Comparison of ENCODE assay signal across 8 cellular contexts in genomic region chr5:21919417-21920022, GRCh38.
DNase-seq lines count a peak whose midpoint lies in the region; ATAC-seq and TF ChIP-seq lines count a peak whose summit lies in the region.

No MANE protein-coding gene starts in this region.

- H3K36me3 Mint-ChIP-seq in memory B cell = no peaks in the 10 kb centered on the region
- H3K36me3 Mint-ChIP-seq in CD4-positive, alpha-beta memory T cell = no peaks in the 10 kb centered on the region

- no peak overlapping the region for H3K27ac Mint-ChIP-seq in memory B cell
- H3K27ac Mint-ChIP-seq in CD4-positive, alpha-beta memory T cell = no peak overlapping the region

- H3K4me1 ChIP-seq in gastrocnemius medialis = no peaks in the 10 kb centered on the region
- no peaks in the 10 kb centered on the region for H3K4me1 ChIP-seq in CD4-positive, alpha-beta memory T cell (ENCODE audit: insufficient read depth, low read length)

- no peak overlapping the region for H3K4me3 Mint-ChIP-seq in memory B cell
- no peak overlapping the region for H3K4me3 Mint-ChIP-seq in CD4-positive, alpha-beta memory T cell

- H3K36me3 ChIP-seq in gastrocnemius medialis = no peaks in the 10 kb centered on the region
- H3K36me3 ChIP-seq in CD4-positive, alpha-beta memory T cell (ENCODE audit: insufficient read depth, low read length) = no peaks in the 10 kb centered on the region

- no peak overlapping the region for H3K27ac ChIP-seq in gastrocnemius medialis
- H3K27ac ChIP-seq in CD4-positive, alpha-beta memory T cell (ENCODE audit: low read depth, low read length) = no peak overlapping the region

- CTCF ChIA-PET in CD4-positive, alpha-beta memory T cell (lab: Charles Lee; ENCODE audit: partially characterized antibody) = no interaction called here

- TF ChIP-seq CTCF in gastrocnemius medialis (IDR thresholded peaks at IDR 0.05 in 4 of 5, conservative IDR thresholded peaks at IDR 0.05 in 1 of 5) = peak in 1 of 5 experiments; percentile 30

- no peaks in the 10 kb centered on the region for H3K9me3 ChIP-seq in gastrocnemius medialis
- H3K9me3 ChIP-seq in CD4-positive, alpha-beta memory T cell (ENCODE audit: control insufficient read depth in 1 of 2, low read length in 2 of 2) = no peaks in the 10 kb centered on the region

- in situ Hi-C loops in G401 (cut with HindIII; ENCODE audit: low sequenced_read_pairs) (no loop called here), T47D (cut with HindIII; ENCODE audit: low pct_unique_long_range_greater_than_20kb, low sequenced_read_pairs) (no loop called here), gastrocnemius medialis (cut with MboI; ENCODE audit: low sequenced_read_pairs in 4 of 4) (no loop called here)

- no peaks in the 10 kb centered on the region for H3K9me3 Mint-ChIP-seq in memory B cell
- H3K9me3 Mint-ChIP-seq in CD4-positive, alpha-beta memory T cell = peaks cover 0 to 5% (median 2%) of the 10 kb centered on the region in 8 donors

- ATAC-seq in GM21367 (IDR thresholded peaks at IDR 0.05; ENCODE audit: unreplicated experiment) = peak; percentile 100
- peak; percentile 98 for ATAC-seq in HG03457 (IDR thresholded peaks at IDR 0.05; ENCODE audit: unreplicated experiment)
- peak; percentile 70 for ATAC-seq in memory B cell (ENCODE audit: low read depth)
- ATAC-seq in gastrocnemius medialis = no peak

- no peak for TF ChIP-seq POLR2A in gastrocnemius medialis (IDR thresholded peaks at IDR 0.05)

- H3K4me3 ChIP-seq in gastrocnemius medialis = no peak overlapping the region
- no peak overlapping the region for H3K4me3 ChIP-seq in CD4-positive, alpha-beta memory T cell (ENCODE audit: low read length in 2 of 2)

- POLR2A ChIA-PET in CD4-positive, alpha-beta memory T cell (lab: Charles Lee; ENCODE audit: partially characterized antibody) = no interaction called here

- intact Hi-C loops in gastrocnemius medialis (cut with DNase I; ENCODE audit: low total_unique reads) = no loop called here
- intact Hi-C loops in CD4-positive, alpha-beta memory T cell (cut with micrococcal nuclease) = no loop called here

- no peaks in the 10 kb centered on the region for H3K27me3 ChIP-seq in gastrocnemius medialis
- H3K27me3 ChIP-seq in CD4-positive, alpha-beta memory T cell (ENCODE audit: insufficient read depth, low read length) = no peaks in the 10 kb centered on the region

- H3K4me1 Mint-ChIP-seq in memory B cell = peaks cover 3% of the 10 kb centered on the region
- no peaks in the 10 kb centered on the region for H3K4me1 Mint-ChIP-seq in CD4-positive, alpha-beta memory T cell

- no peaks in the 10 kb centered on the region for H3K27me3 Mint-ChIP-seq in memory B cell
- H3K27me3 Mint-ChIP-seq in CD4-positive, alpha-beta memory T cell = no peaks in the 10 kb centered on the region

- peak; percentile 70 for DNase-seq in G401 (ENCODE audit: low spot score)
- peak; percentile 44 to 77 for DNase-seq in NCI-H526 (lab: John Stamatoyannopoulos, UW)
- DNase-seq in T47D (ENCODE audit: low read depth in 1 of 2, low spot score in 1 of 2) = peak; percentile 21 to 66
- peak in 1 of 2 donors; percentile 8 for DNase-seq in memory B cell (ENCODE audit: low spot score in 2 of 2)
- DNase-seq in gastrocnemius medialis = no peak
- no peak for DNase-seq in CD4-positive, alpha-beta memory T cell

Comparison
In these comparisons a context has a peak if more than half of its experiments do, and no peak if none do; other contexts are left out.
1. DNase-seq: peak in G401 (single experiment), NCI-H526 (2 of 2) and T47D (2 of 2); none in gastrocnemius medialis (0 of 2) and CD4-positive, alpha-beta memory T cell (0 of 5).
2. ATAC-seq: peak in GM21367 (single experiment), HG03457 (single experiment) and memory B cell (single experiment); none in gastrocnemius medialis (0 of 2).